In the genomic region with DNA sequence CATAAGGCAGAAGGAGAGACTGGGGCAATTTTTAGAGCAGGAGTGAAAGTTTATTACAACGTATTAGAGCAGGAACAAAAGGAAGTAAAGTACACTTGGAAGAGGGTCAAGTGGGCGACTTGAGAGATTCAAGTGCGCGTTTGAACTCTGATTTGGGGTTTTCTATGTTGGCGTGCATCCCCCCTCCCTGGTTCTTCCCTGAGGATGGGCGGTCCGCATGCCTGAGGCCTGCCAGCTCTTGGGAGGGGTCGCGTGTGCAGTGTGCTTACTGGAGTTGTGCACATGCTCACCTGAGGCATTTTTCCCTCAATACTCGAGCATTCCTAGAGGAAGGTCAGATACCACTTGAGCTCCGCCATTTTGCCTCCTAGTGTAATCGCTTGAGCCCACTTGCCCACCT, we compare ENCODE assay signal across 1 cellular context.
TF ChIP-seq lines count a peak whose summit lies in the region.

No MANE protein-coding gene starts in this region.

TF ChIP-seq in GM12878, 131 proteins besides CTCF, POLR2A, EP300 and RAD21:
- TF ChIP-seq RB1 (IDR thresholded peaks at IDR 0.05; ENCODE audit: borderline replicate concordance) (no peak), SKIL (IDR thresholded peaks at IDR 0.05; ENCODE audit: low read depth, poor library complexity, severe bottlenecking) (no peak), ZNF384 (IDR thresholded peaks at IDR 0.05; ENCODE audit: borderline replicate concordance, low read depth, low read length) (no peak), JUNB (IDR thresholded peaks at IDR 0.05) (no peak), MEF2B (IDR thresholded peaks at IDR 0.05; ENCODE audit: partially characterized antibody, poor library complexity, severe bottlenecking) (no peak), SPI1 (IDR thresholded peaks at IDR 0.05; ENCODE audit: borderline replicate concordance, insufficient read depth, low read depth, low read length) (no peak), CEBPB (IDR thresholded peaks at IDR 0.05; ENCODE audit: borderline replicate concordance in 1 of 2, low read depth in 2 of 2, low read length in 2 of 2) (no peak), RUNX3 (IDR thresholded peaks at IDR 0.05; ENCODE audit: low read length) (no peak), PRDM15 (CRISPR knock-in tag; IDR thresholded peaks at IDR 0.05) (no peak), BHLHE40 (IDR thresholded peaks at IDR 0.05; ENCODE audit: borderline replicate concordance in 1 of 2, low read depth in 2 of 2, low read length in 1 of 2) (no peak), IKZF2 (IDR thresholded peaks at IDR 0.05) (no peak), SUZ12 (IDR thresholded peaks at IDR 0.05; ENCODE audit: unreplicated experiment) (no peak), E4F1 (IDR thresholded peaks at IDR 0.05; ENCODE audit: borderline replicate concordance, partially characterized antibody) (no peak), ZZZ3 (IDR thresholded peaks at IDR 0.05; ENCODE audit: control insufficient read depth, insufficient read length, low read depth) (no peak), BRCA1 (IDR thresholded peaks at IDR 0.05; ENCODE audit: low read depth, low read length) (no peak), NFXL1 (IDR thresholded peaks at IDR 0.05; ENCODE audit: borderline replicate concordance) (no peak), USF1 (IDR thresholded peaks at IDR 0.05; ENCODE audit: borderline replicate concordance, extremely low read length, insufficient read depth, low read depth, low read length) (no peak)
- TF ChIP-seq, protein P1, sequence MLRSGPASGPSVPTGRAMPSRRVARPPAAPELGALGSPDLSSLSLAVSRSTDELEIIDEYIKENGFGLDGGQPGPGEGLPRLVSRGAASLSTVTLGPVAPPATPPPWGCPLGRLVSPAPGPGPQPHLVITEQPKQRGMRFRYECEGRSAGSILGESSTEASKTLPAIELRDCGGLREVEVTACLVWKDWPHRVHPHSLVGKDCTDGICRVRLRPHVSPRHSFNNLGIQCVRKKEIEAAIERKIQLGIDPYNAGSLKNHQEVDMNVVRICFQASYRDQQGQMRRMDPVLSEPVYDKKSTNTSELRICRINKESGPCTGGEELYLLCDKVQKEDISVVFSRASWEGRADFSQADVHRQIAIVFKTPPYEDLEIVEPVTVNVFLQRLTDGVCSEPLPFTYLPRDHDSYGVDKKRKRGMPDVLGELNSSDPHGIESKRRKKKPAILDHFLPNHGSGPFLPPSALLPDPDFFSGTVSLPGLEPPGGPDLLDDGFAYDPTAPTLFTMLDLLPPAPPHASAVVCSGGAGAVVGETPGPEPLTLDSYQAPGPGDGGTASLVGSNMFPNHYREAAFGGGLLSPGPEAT (IDR thresholded peaks at IDR 0.05; ENCODE audit: low read depth): no peak
TF ChIP-seq in GM12878: peak in this region for 0.
